ENCODE assay signal across 7 cellular contexts in genomic region chr7:70113078-70113477, GRCh38.
"Had no signal": no experiment of that assay in that cellular context is flagged by ENCODE, and none has a peak within 500 bp of the region (broad histone marks: within the 10 kb centered on the region; RNA-seq: fewer than 3 reads in every experiment).

No MANE protein-coding gene starts in this region.

- DNase-seq: H9, HCEC 1CT, KG1 had no signal

- ATAC-seq: GM23338 had no signal

- FAIRE-seq: H1, H54, HTR-8/SVneo had no signal

- H3K4me3 ChIP-seq: GM23338 had no signal

- H3K4me2 ChIP-seq: GM23338 had no signal

- H2AFZ ChIP-seq: GM23338 had no signal
